8 cellular contexts compared by ENCODE assay signal in the genomic region with DNA sequence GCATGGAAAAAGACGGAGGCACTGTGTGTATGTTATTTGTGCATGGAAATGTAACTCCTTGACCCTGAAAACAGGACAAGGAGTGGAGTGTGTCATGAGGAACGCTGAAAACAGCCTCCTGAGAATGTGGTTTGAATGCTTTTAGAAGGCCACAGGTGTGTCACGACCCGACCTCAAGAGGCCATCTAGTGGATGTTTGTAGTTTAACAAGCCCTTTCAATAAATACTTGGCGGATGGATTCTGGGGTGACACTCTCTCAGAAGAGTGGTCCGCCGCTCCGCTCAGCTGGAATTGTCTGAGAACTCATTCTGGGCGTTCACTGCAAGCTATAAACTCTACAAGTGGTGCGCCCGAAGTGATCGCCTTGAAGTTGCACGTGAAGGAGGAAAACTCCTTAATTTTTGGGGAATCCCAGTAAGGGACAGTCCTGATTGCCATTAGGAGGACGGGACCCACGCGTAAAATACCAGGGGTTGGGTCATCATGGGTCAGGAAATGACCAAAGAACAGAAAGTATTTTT. TPM values are rescaled to one million over a fixed set of nuclear protein-coding genes. Genes with fewer than 3 reads are reported as not detected.
DNase-seq lines count a peak whose midpoint lies in the region; ATAC-seq lines count a peak whose summit lies in the region.
"Not testable (repeated sequence)": the region's sequence is repeated elsewhere in the genome, so short reads cannot be mapped to it uniquely, and the experiment has no call there.

No MANE protein-coding gene starts in this region.

- peak; percentile 81 for ATAC-seq in GM21526 (IDR thresholded peaks at IDR 0.05; ENCODE audit: low FRiP score, unreplicated experiment)

- H3K9me3 ChIP-seq in esophagus (ENCODE audit: control insufficient read depth in 2 of 2, insufficient read depth in 1 of 2, low read depth in 1 of 2, low read length in 1 of 2); mesodermal cell (ENCODE audit: control insufficient read depth, low read length): not testable (repeated sequence)

- peak overlapping the region in 1 of 2 donors; percentile 39 for H3K4me3 ChIP-seq in esophagus (ENCODE audit: low read depth in 1 of 2, low read length in 2 of 2)
- H3K4me3 ChIP-seq in mesodermal cell (ENCODE audit: extremely low read depth, insufficient read depth, low read length, poor library complexity, severe bottlenecking): peak overlapping the region; percentile 11

- DNase-seq in Daoy (ENCODE audit: low read depth) (peak; percentile 60), HK-2 (ENCODE audit: unreplicated experiment) (peak; percentile 6), RPMI7951 (ENCODE audit: low read depth) (peak; percentile 57)
- DNase-seq in activated effector memory CD4-positive, alpha-beta T cell treated with anti-CD3 and anti-CD28 coated beads, Interleukin-2, amount 50 U/mL, for 16 hours: peak; percentile 71
- DNase-seq in stimulated activated naive CD4-positive, alpha-beta T cell (lab: John Stamatoyannopoulos, UW): peak; percentile 10 to 66 (median 29)

- peaks cover 0 to 11% of the 10 kb centered on the region in 2 donors for H3K4me1 ChIP-seq in esophagus (ENCODE audit: control insufficient read depth in 2 of 2, insufficient read depth in 2 of 2, low read length in 1 of 2)
- H3K4me1 ChIP-seq in mesodermal cell (ENCODE audit: control insufficient read depth, insufficient read depth, low read length, poor library complexity, severe bottlenecking): peaks cover 19% of the 10 kb centered on the region

- H3K36me3 ChIP-seq in esophagus (ENCODE audit: control insufficient read depth in 2 of 2, insufficient read depth in 2 of 2, low read length in 1 of 2); mesodermal cell (ENCODE audit: control insufficient read depth, insufficient read depth, low read length): not testable (repeated sequence)

- not testable (repeated sequence) for H3K27me3 ChIP-seq in esophagus (ENCODE audit: control insufficient read depth in 1 of 2, insufficient read depth in 2 of 2, low read length in 2 of 2)

- 35 to 53% methylated on average over 16 of the region's 16 CpGs for WGBS in esophagus, 2 donors
- WGBS in mesodermal cell (ENCODE audit: insufficient coverage in 2 of 2), 2 experiments: 71 to 73% methylated on average over 13 to 15 of the region's 16 CpGs

- H3K27ac ChIP-seq in esophagus (ENCODE audit: low read depth in 2 of 2, low read length in 1 of 2) (peak overlapping the region; percentile 10 to 77), mesodermal cell (ENCODE audit: low read depth, low read length, severe bottlenecking) (peak overlapping the region; percentile 53)

RNA-seq across cellular contexts. Expression of gene CLCA1, which starts 33.5 kb away (rescaled TPM):
- not detected in 2 replicates for total RNA-seq in Daoy (2014; rRNA removed; shearing (Covaris generic))
- not detected in 2 replicates for total RNA-seq in RPMI7951 (2014; rRNA removed; shearing (Covaris generic))
- under 1 TPM in 1 of 2 donors, not detected in 1; 0.10 TPM for polyA plus RNA-seq in esophagus
- polyA plus RNA-seq in mesodermal cell (2013, experiment 1 of 2): not detected
- not detected for polyA plus RNA-seq in mesodermal cell (2013, experiment 2 of 2)

RNA-seq across cellular contexts. Expression of gene CLCA4, which starts 44.7 kb away (rescaled TPM):
- not detected in 2 replicates for total RNA-seq in Daoy (2014; rRNA removed; shearing (Covaris generic))
- not detected in 2 replicates for total RNA-seq in RPMI7951 (2014; rRNA removed; shearing (Covaris generic))
- 100 to 1,000 TPM; 306 to 356 TPM for polyA plus RNA-seq in esophagus
- polyA plus RNA-seq in mesodermal cell (2013, experiment 1 of 2): not detected
- not detected for polyA plus RNA-seq in mesodermal cell (2013, experiment 2 of 2)

Comparison
In these comparisons a context has a peak if more than half of its experiments do, and no peak if none do; other contexts are left out.
1. DNase-seq: peak in every context shown above with its lines; median percentile 71 in activated effector memory CD4-positive, alpha-beta T cell treated with anti-CD3 and anti-CD28 coated beads, Interleukin-2, amount 50 U/mL, for 16 hours; 60 in Daoy; 57 in RPMI7951; 29 in stimulated activated naive CD4-positive, alpha-beta T cell; 6 in HK-2.